Comparison of ENCODE assay signal across 8 cellular contexts in genomic region chr6:161273752-161274487, GRCh38. TPM values are rescaled to one million over a fixed set of nuclear protein-coding genes. Genes with fewer than 3 reads are reported as not detected.
DNase-seq lines count a peak whose midpoint lies in the region; ATAC-seq and TF ChIP-seq lines count a peak whose summit lies in the region.

A gene with protein sequence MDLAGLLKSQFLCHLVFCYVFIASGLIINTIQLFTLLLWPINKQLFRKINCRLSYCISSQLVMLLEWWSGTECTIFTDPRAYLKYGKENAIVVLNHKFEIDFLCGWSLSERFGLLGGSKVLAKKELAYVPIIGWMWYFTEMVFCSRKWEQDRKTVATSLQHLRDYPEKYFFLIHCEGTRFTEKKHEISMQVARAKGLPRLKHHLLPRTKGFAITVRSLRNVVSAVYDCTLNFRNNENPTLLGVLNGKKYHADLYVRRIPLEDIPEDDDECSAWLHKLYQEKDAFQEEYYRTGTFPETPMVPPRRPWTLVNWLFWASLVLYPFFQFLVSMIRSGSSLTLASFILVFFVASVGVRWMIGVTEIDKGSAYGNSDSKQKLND (minus strand): TSS chr6:161274061. CDS start chr6:161232213, 41,848 bp downstream.

- peaks cover 15% of the 10 kb centered on the region for H3K27me3 Mint-ChIP-seq in activated CD4-positive, alpha-beta T cell treated with anti-CD3 and anti-CD28 coated beads, Interleukin-2, amount 10 ng/mL, durations not matched to agents 7 days and 5 days

- H3K9me3 ChIP-seq in BLaER1 treated with 17β-estradiol and CSF1 and Interleukin-3, amounts not matched to agents 10 nM and 100 nM (replicated peaks in 1 of 11): no peaks in the 10 kb centered on the region
- no peaks in the 10 kb centered on the region for H3K9me3 ChIP-seq in liver (ENCODE audit: control insufficient read depth in 4 of 4, low read length in 3 of 4)

- peak within 1 kb of the TSS; percentile 70 to 87 (median 79) for H3K9ac ChIP-seq in BLaER1 treated with 17β-estradiol and CSF1 and Interleukin-3, amounts not matched to agents 10 nM and 100 nM
- H3K9ac ChIP-seq in liver (ENCODE audit: low read depth in 1 of 2, low read length in 2 of 2): no peak within 1 kb of the TSS

- peak within 1 kb of the TSS; percentile 58 to 87 (median 73) for H3K27ac ChIP-seq in BLaER1 treated with 17β-estradiol and CSF1 and Interleukin-3, amounts not matched to agents 10 nM and 100 nM
- peak within 1 kb of the TSS in 1 of 2 donors; percentile 19 for H3K27ac ChIP-seq in liver (ENCODE audit: low read depth in 1 of 2, low read length in 2 of 2)

- ATAC-seq in GM19324 (IDR thresholded peaks at IDR 0.05; ENCODE audit: low FRiP score, unreplicated experiment) (peak; percentile 96), HG03457 (IDR thresholded peaks at IDR 0.05; ENCODE audit: unreplicated experiment) (peak; percentile 97)

- peak within 1 kb of the TSS; percentile 93 for H3K27ac Mint-ChIP-seq in activated CD4-positive, alpha-beta T cell treated with anti-CD3 and anti-CD28 coated beads, Interleukin-2, amount 10 ng/mL, durations not matched to agents 7 days and 5 days

- H3K27me3 ChIP-seq in BLaER1 treated with 17β-estradiol and CSF1 and Interleukin-3, amounts not matched to agents 10 nM and 100 nM: no peaks in the 10 kb centered on the region
- no peaks in the 10 kb centered on the region for H3K27me3 ChIP-seq in liver (ENCODE audit: control insufficient read depth in 4 of 4, insufficient read depth in 4 of 4, low read length in 3 of 4)

- peak; percentile 98 for DNase-seq in NCI-H69 (lab: John Stamatoyannopoulos, UW)
- DNase-seq in activated CD4-positive, alpha-beta T cell treated with anti-CD3 and anti-CD28 coated beads, Interleukin-2, amount 10 ng/mL, durations not matched to agents 7 days and 5 days: peak; percentile 81
- DNase-seq in dermis microvascular lymphatic vessel endothelial cell (ENCODE audit: low read depth in 2 of 2): peak; percentile 95 to 97
- DNase-seq in stimulated activated CD4-positive, alpha-beta T cell treated with anti-CD3 and anti-CD28 coated beads, Interleukin-4, amount 100 ng/mL, for 4 hours: peak; percentile 17 to 72

- TF ChIP-seq CTCF in liver (IDR thresholded peaks at IDR 0.05; ENCODE audit: low read depth, low read length, missing input control): no peak

- H3K4me1 Mint-ChIP-seq in activated CD4-positive, alpha-beta T cell treated with anti-CD3 and anti-CD28 coated beads, Interleukin-2, amount 10 ng/mL, durations not matched to agents 7 days and 5 days: peaks cover 29% of the 10 kb centered on the region

- POLR2A ChIA-PET in activated CD4-positive, alpha-beta T cell treated with anti-CD3 and anti-CD28 coated beads, Interleukin-2, amount 10 ng/mL, durations not matched to agents 7 days and 5 days (lab: Charles Lee): interaction anchor here (0.6 to 1.0 kb wide), 3 partner anchors 45 to 532 kb away, joined by 3 to 4 read pairs (median 4); no protein-coding TSS in a partner anchor

- H3K9me3 Mint-ChIP-seq in activated CD4-positive, alpha-beta T cell treated with anti-CD3 and anti-CD28 coated beads, Interleukin-2, amount 10 ng/mL, durations not matched to agents 7 days and 5 days: peaks cover 2% of the 10 kb centered on the region

- peak within 1 kb of the TSS; percentile 75 to 92 (median 83) for H3K4me2 ChIP-seq in BLaER1 treated with 17β-estradiol and CSF1 and Interleukin-3, amounts not matched to agents 10 nM and 100 nM

- CTCF ChIA-PET in activated CD4-positive, alpha-beta T cell treated with anti-CD3 and anti-CD28 coated beads, Interleukin-2, amount 10 ng/mL, durations not matched to agents 7 days and 5 days (lab: Charles Lee): interaction anchor here (0.6 to 1.2 kb wide), 4 partner anchors 11 to 350 kb away, joined by 3 to 4 read pairs (median 3); no protein-coding TSS in a partner anchor

- peak in 1 of 2 donors; percentile 10 for TF ChIP-seq RAD21 in liver (IDR thresholded peaks at IDR 0.05)

- H4K20me1 ChIP-seq in BLaER1 treated with 17β-estradiol and CSF1 and Interleukin-3, amounts not matched to agents 10 nM and 100 nM: no peaks in the 10 kb centered on the region; a peak in 1 of 22 replicates

- H3K4me3 ChIP-seq in BLaER1 treated with 17β-estradiol and CSF1 and Interleukin-3, amounts not matched to agents 10 nM and 100 nM: peak within 1 kb of the TSS; percentile 58 to 74 (median 68)
- H3K4me3 ChIP-seq in liver (ENCODE audit: low read depth in 1 of 3, low read length in 3 of 3): peak within 1 kb of the TSS; percentile 2 to 58 (median 35)

- H3K4me1 ChIP-seq in BLaER1 treated with 17β-estradiol and CSF1 and Interleukin-3, amounts not matched to agents 10 nM and 100 nM: peaks cover 26 to 39% (median 35%) of the 10 kb centered on the region in 10 experiments
- H3K4me1 ChIP-seq in liver (ENCODE audit: control insufficient read depth in 4 of 4, insufficient read depth in 4 of 4, low read length in 3 of 4): peaks cover 0 to 9% (median 2%) of the 10 kb centered on the region in 4 donors

- WGBS in liver: 4% methylated on average over 21 of the region's 21 CpGs

- peak within 1 kb of the TSS; percentile 77 for H3K4me3 Mint-ChIP-seq in activated CD4-positive, alpha-beta T cell treated with anti-CD3 and anti-CD28 coated beads, Interleukin-2, amount 10 ng/mL, durations not matched to agents 7 days and 5 days

- peaks cover 0 to 14% (median 0%) of the 10 kb centered on the region in 11 experiments; a peak in 5 of 22 replicates for H3K36me3 ChIP-seq in BLaER1 treated with 17β-estradiol and CSF1 and Interleukin-3, amounts not matched to agents 10 nM and 100 nM
- H3K36me3 ChIP-seq in liver (ENCODE audit: control insufficient read depth in 4 of 4, insufficient read depth in 3 of 4, low read depth in 1 of 4, low read length in 3 of 4): no peaks in the 10 kb centered on the region

- H3K36me3 Mint-ChIP-seq in activated CD4-positive, alpha-beta T cell treated with anti-CD3 and anti-CD28 coated beads, Interleukin-2, amount 10 ng/mL, durations not matched to agents 7 days and 5 days (ENCODE audit: low read depth): peaks cover 8% of the 10 kb centered on the region

TF ChIP-seq in liver, 16 proteins besides CTCF, POLR2A, EP300 and RAD21 (continues in another document):
- TF ChIP-seq REST (IDR thresholded peaks at IDR 0.05) (peak; percentile 37), TAF1 (conservative IDR thresholded peaks at IDR 0.05) (peak; percentile 79), SP1 (IDR thresholded peaks at IDR 0.05) (peak; percentile 21), HNF4G (IDR thresholded peaks at IDR 0.05) (no peak), EGR1 (IDR thresholded peaks at IDR 0.05; ENCODE audit: low read depth in 2 of 2) (no peak), ZBTB33 (IDR thresholded peaks at IDR 0.05) (no peak), FOXA1 (IDR thresholded peaks at IDR 0.05) (no peak), YY1 (IDR thresholded peaks at IDR 0.05) (no peak), JUND (IDR thresholded peaks at IDR 0.05) (peak; percentile 66 to 77), NR2F2 (IDR thresholded peaks at IDR 0.05) (no peak)
- TF ChIP-seq, protein P1, sequence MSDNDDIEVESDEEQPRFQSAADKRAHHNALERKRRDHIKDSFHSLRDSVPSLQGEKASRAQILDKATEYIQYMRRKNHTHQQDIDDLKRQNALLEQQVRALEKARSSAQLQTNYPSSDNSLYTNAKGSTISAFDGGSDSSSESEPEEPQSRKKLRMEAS (IDR thresholded peaks at IDR 0.05): no peak
- TF ChIP-seq, protein P2, sequence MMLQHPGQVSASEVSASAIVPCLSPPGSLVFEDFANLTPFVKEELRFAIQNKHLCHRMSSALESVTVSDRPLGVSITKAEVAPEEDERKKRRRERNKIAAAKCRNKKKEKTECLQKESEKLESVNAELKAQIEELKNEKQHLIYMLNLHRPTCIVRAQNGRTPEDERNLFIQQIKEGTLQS (IDR thresholded peaks at IDR 0.05): no peak

RNA-seq across cellular contexts. Expression of the gene that starts here (rescaled TPM):
- 1 to 10 TPM; 8.5 to 8.8 TPM for total RNA-seq in activated CD4-positive, alpha-beta T cell treated with anti-CD3 and anti-CD28 coated beads, Interleukin-2, amount 10 ng/mL, durations not matched to agents 7 days and 5 days
- 8.7 and 11.6 TPM in 2 replicates for total RNA-seq in dermis microvascular lymphatic vessel endothelial cell
- 10 to 100 TPM in 1 of 2 donors, under 1 TPM in 1; 0.92 to 17.5 TPM for total RNA-seq in liver
- polyA plus RNA-seq in liver: under 1 TPM; 0.44 to 0.46 TPM

Comparison
In these comparisons a context has a peak if more than half of its experiments do, and no peak if none do; other contexts are left out.
1. H3K9ac ChIP-seq: peak in BLaER1 treated with 17β-estradiol and CSF1 and Interleukin-3, amounts not matched to agents 10 nM and 100 nM (11 of 11); none in liver (0 of 2).
2. DNase-seq: peak in every context shown above with its lines; median percentile 98 in NCI-H69; 96 in dermis microvascular lymphatic vessel endothelial cell; 81 in activated CD4-positive, alpha-beta T cell treated with anti-CD3 and anti-CD28 coated beads, Interleukin-2, amount 10 ng/mL, durations not matched to agents 7 days and 5 days; 44 in stimulated activated CD4-positive, alpha-beta T cell treated with anti-CD3 and anti-CD28 coated beads, Interleukin-4, amount 100 ng/mL, for 4 hours.